ENCODE assay signal across 1 cellular context in genomic region chrX:150879855-150880807, GRCh38.
TF ChIP-seq lines count a peak whose summit lies in the region.

No MANE protein-coding gene starts in this region.

TF ChIP-seq in GM23338, 12 proteins besides CTCF, POLR2A, EP300 and RAD21 (continued from another document):
- no peak for TF ChIP-seq REST (IDR thresholded peaks at IDR 0.05; ENCODE audit: unreplicated experiment)
